ENCODE assay signal across 7 cellular contexts in genomic region chr15:50182233-50183013, GRCh38. TPM values are rescaled to one million over a fixed set of nuclear protein-coding genes. Genes with fewer than 3 reads are reported as not detected.
DNase-seq lines count a peak whose midpoint lies in the region; ATAC-seq and TF ChIP-seq lines count a peak whose summit lies in the region.

No MANE protein-coding gene starts in this region.

- no peak overlapping the region for H3K27ac ChIP-seq in foreskin keratinocyte

- H3K9me3 Mint-ChIP-seq in activated T-cell treated with anti-CD3 and anti-CD28 coated beads, Interleukin-2, amount 50 U/mL, for 72 hours, result no peaks in the 10 kb centered on the region
- H3K9me3 Mint-ChIP-seq in osteocyte (ENCODE audit: unreplicated experiment), result no peaks in the 10 kb centered on the region

- peaks cover 28% of the 10 kb centered on the region for H3K27me3 Mint-ChIP-seq in activated T-cell treated with anti-CD3 and anti-CD28 coated beads, Interleukin-2, amount 50 U/mL, for 72 hours (ENCODE audit: low read depth)
- H3K27me3 Mint-ChIP-seq in osteocyte (ENCODE audit: unreplicated experiment), result peaks cover 64% of the 10 kb centered on the region

- ATAC-seq in HG02623 (IDR thresholded peaks at IDR 0.05; ENCODE audit: unreplicated experiment) (peak; percentile 35), foreskin keratinocyte (peak; percentile 76)
- ATAC-seq in activated T-cell treated with anti-CD3 and anti-CD28 coated beads, Interleukin-2, amount 50 U/mL, for 72 hours (replicated peaks in 1 of 2), result peak; percentile 65 to 71

- H3K4me1 ChIP-seq in foreskin keratinocyte, result no peaks in the 10 kb centered on the region

- TF ChIP-seq CTCF in GM12865 (IDR thresholded peaks at IDR 0.05; ENCODE audit: insufficient read depth, low read depth, low read length, missing control alignments) (no peak), foreskin keratinocyte (conservative IDR thresholded peaks at IDR 0.05) (no peak), osteocyte (IDR thresholded peaks at IDR 0.05) (no peak)

- peaks cover 56% of the 10 kb centered on the region for H3K27me3 ChIP-seq in foreskin keratinocyte

- H3K27ac Mint-ChIP-seq in activated T-cell treated with anti-CD3 and anti-CD28 coated beads, Interleukin-2, amount 50 U/mL, for 72 hours, result peak overlapping the region; percentile 34
- H3K27ac Mint-ChIP-seq in osteocyte (ENCODE audit: unreplicated experiment), result no peak overlapping the region

- DNase-seq in GM12865 (ENCODE audit: low read depth) (no peak), NCI-H2171 treated with DMSO at 0.1 percent for 48 hours (lab: John Stamatoyannopoulos, UW) (peak; percentile 69), foreskin keratinocyte (no peak), osteocyte (ENCODE audit: extremely low spot score, unreplicated experiment) (no peak), midbrain (lab: John Stamatoyannopoulos, UW) (no peak)
- peak; percentile 49 to 63 for DNase-seq in activated T-cell treated with anti-CD3 and anti-CD28 coated beads, Interleukin-2, amount 50 U/mL, for 72 hours

- H3K4me3 ChIP-seq in GM12865 (ENCODE audit: low read depth, low read length), result peak overlapping the region; percentile 17

- H3K4me3 Mint-ChIP-seq in activated T-cell treated with anti-CD3 and anti-CD28 coated beads, Interleukin-2, amount 50 U/mL, for 72 hours, result peak overlapping the region; percentile 88 to 92
- peak overlapping the region; percentile 76 for H3K4me3 Mint-ChIP-seq in osteocyte (ENCODE audit: unreplicated experiment)

- H3K4me1 Mint-ChIP-seq in activated T-cell treated with anti-CD3 and anti-CD28 coated beads, Interleukin-2, amount 50 U/mL, for 72 hours (ENCODE audit: low read depth), result peaks cover 43% of the 10 kb centered on the region
- H3K4me1 Mint-ChIP-seq in osteocyte (ENCODE audit: unreplicated experiment), result peaks cover 9% of the 10 kb centered on the region

- H3K36me3 Mint-ChIP-seq in activated T-cell treated with anti-CD3 and anti-CD28 coated beads, Interleukin-2, amount 50 U/mL, for 72 hours (ENCODE audit: insufficient read depth in 2 of 2), result peaks cover 0 to 5% of the 10 kb centered on the region in 2 donors
- H3K36me3 Mint-ChIP-seq in osteocyte (ENCODE audit: unreplicated experiment), result no peaks in the 10 kb centered on the region

RNA-seq across cellular contexts. Expression of gene SLC27A2, which starts 0.4 kb away (rescaled TPM):
- total RNA-seq in activated T-cell treated with anti-CD3 and anti-CD28 coated beads, Interleukin-2, amount 50 U/mL, for 72 hours, result 10 to 100 TPM; 27.6 to 33.5 TPM
- total RNA-seq in foreskin keratinocyte, result 0.07 and 0.11 TPM in 2 replicates
- 0.03 and 0.10 TPM in 2 replicates for polyA plus RNA-seq in foreskin keratinocyte
- not detected in 2 replicates for total RNA-seq in osteocyte

Comparison
In these comparisons a context has a peak if more than half of its experiments do, and no peak if none do; other contexts are left out.
1. DNase-seq: peak in NCI-H2171 treated with DMSO at 0.1 percent for 48 hours (single experiment) and activated T-cell treated with anti-CD3 and anti-CD28 coated beads, Interleukin-2, amount 50 U/mL, for 72 hours (2 of 2); none in GM12865 (single experiment), foreskin keratinocyte (0 of 2), osteocyte (single experiment) and midbrain (single experiment).
2. RNA of gene SLC27A2, which starts 0.4 kb away (total RNA-seq): 27.6 to 33.5 TPM in activated T-cell treated with anti-CD3 and anti-CD28 coated beads, Interleukin-2, amount 50 U/mL, for 72 hours; 0.07 to 0.11 TPM in foreskin keratinocyte and not detected in osteocyte; every median in the first group is over 10 times any median in the second.
3. Peak in every context shown above with its lines, with median percentiles within 50 percentile points of each other: ATAC-seq.